Comparison of ENCODE assay signal across 9 cellular contexts in the genomic region with DNA sequence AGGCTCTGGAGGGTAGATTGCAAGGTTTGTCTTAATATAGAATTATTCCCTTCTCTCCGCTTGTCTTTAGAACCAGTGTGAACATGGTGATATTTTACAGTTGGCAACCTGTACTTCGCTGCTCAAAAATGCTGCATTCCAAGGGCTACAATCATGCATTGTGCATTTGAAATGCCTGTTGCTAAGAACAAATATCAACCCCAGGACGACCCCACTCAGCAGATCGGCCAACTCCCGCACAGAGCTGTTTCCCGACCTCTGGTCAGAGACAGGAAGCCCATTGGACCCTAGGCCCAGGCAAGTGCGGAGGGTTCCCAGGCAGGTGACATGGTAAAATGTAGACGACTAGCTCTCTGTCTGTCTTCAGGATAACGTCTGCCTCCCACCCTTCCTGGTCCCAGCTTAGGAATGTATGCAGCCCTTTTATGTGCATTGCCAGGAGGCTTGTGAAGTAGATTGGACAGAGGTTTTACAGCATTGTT.
DNase-seq lines count a peak whose midpoint lies in the region; ATAC-seq and TF ChIP-seq lines count a peak whose summit lies in the region.
"Had no signal": no experiment of that assay in that cellular context is flagged by ENCODE, and none has a peak within 500 bp of the region (broad histone marks: within the 10 kb centered on the region; RNA-seq: fewer than 3 reads in every experiment).

No MANE protein-coding gene starts in this region.

- no peak overlapping the region for H3K27ac Mint-ChIP-seq in GM23338

- H3K4me3 Mint-ChIP-seq in GM23338 = no peak overlapping the region

- H3K4me3 ChIP-seq in GM23338 = no peak overlapping the region
- peak overlapping the region in 1 of 2 donors; percentile 42 for H3K4me3 ChIP-seq in ascending aorta
- no peak overlapping the region for H3K4me3 ChIP-seq in kidney epithelial cell (ENCODE audit: low read depth, low read length)
- H3K4me3 ChIP-seq in skin epidermis = no peak overlapping the region

- H3K27me3 ChIP-seq in GM23338 (ENCODE audit: insufficient read depth) = no peaks in the 10 kb centered on the region
- no peaks in the 10 kb centered on the region for H3K27me3 ChIP-seq in ascending aorta
- no peaks in the 10 kb centered on the region for H3K27me3 ChIP-seq in kidney epithelial cell (ENCODE audit: control insufficient read depth, insufficient read depth, low read length)

- H4K20me1 ChIP-seq in GM23338 (replicated peaks; ENCODE audit: insufficient read depth) = no peaks in the 10 kb centered on the region

- H3K9me3 Mint-ChIP-seq in GM23338 = no peaks in the 10 kb centered on the region

- TF ChIP-seq CTCF in GM23338 (conservative IDR thresholded peaks at IDR 0.05; ENCODE audit: low read depth in 2 of 2) = no peak
- TF ChIP-seq CTCF in ascending aorta (IDR thresholded peaks at IDR 0.05) = no peak
- no peak for TF ChIP-seq CTCF in kidney epithelial cell (IDR thresholded peaks at IDR 0.05; ENCODE audit: insufficient read depth, low read length, poor library complexity, severe bottlenecking)

- no peak overlapping the region for H3K4me2 ChIP-seq in GM23338

- no peak overlapping the region; the same call in 1 of the 2 replicates for H2AFZ ChIP-seq in GM23338

- DNase-seq in GM23338 (ENCODE audit: low spot score) (peak; percentile 18), ascending aorta (ENCODE audit: low spot score in 2 of 2) (no peak), kidney epithelial cell (ENCODE audit: low read depth) (peak; percentile 37), NCI-H748 (lab: John Stamatoyannopoulos, UW; ENCODE audit: unreplicated experiment) (no peak), SHP77 (lab: John Stamatoyannopoulos, UW) (no peak)
- DNase-seq: NCI-H2171 treated with DMSO at 0.1 percent for 48 hours had no signal

- ATAC-seq in GM23338 (peak; percentile 83), GM18870 (IDR thresholded peaks at IDR 0.05; ENCODE audit: unreplicated experiment) (no peak), HG02678 (IDR thresholded peaks at IDR 0.05; ENCODE audit: unreplicated experiment) (no peak)

- no peak overlapping the region for H3K27ac ChIP-seq in GM23338 (ENCODE audit: low read depth)
- peak overlapping the region; percentile 55 to 68 for H3K27ac ChIP-seq in ascending aorta
- H3K27ac ChIP-seq in skin epidermis = peak overlapping the region in 11 of 21 experiments; percentile 5 to 76 (median 40)

- no peaks in the 10 kb centered on the region for H3K9me2 ChIP-seq in GM23338 (ENCODE audit: insufficient read depth)

- peaks cover 5% of the 10 kb centered on the region for H3K27me3 Mint-ChIP-seq in GM23338 (ENCODE audit: insufficient read depth, low read depth, poor library complexity)

- H3K79me2 ChIP-seq in GM23338 (replicated peaks; ENCODE audit: insufficient read depth) = no peaks in the 10 kb centered on the region

- no peaks in the 10 kb centered on the region for H3K9me3 ChIP-seq in ascending aorta

- no peaks in the 10 kb centered on the region for H3K36me3 Mint-ChIP-seq in GM23338 (ENCODE audit: low read depth)

- intact Hi-C loops in ascending aorta (cut with DNase I) = loop anchor here (2.0 to 5.0 kb wide), 3 partner anchors 39 to 262 kb away; no protein-coding TSS in a partner anchor

- no peaks in the 10 kb centered on the region for H3F3A ChIP-seq in GM23338 (replicated peaks; ENCODE audit: low read depth)

- H3K36me3 ChIP-seq in GM23338 (ENCODE audit: insufficient read depth) (no peaks in the 10 kb centered on the region), ascending aorta (no peaks in the 10 kb centered on the region), kidney epithelial cell (ENCODE audit: control insufficient read depth, insufficient read depth, low read length) (no peaks in the 10 kb centered on the region)

- H3K4me1 ChIP-seq in GM23338 (ENCODE audit: insufficient read depth) (peaks cover 10% of the 10 kb centered on the region; the same call in 1 of the 2 replicates), ascending aorta (peaks cover 4 to 16% of the 10 kb centered on the region in 2 donors)

- H3K4me1 Mint-ChIP-seq in GM23338 = peaks cover 17% of the 10 kb centered on the region

TF ChIP-seq in GM23338, 12 proteins besides CTCF, POLR2A, EP300 and RAD21:
- TF ChIP-seq ZNF331 (CRISPR knock-in tag; IDR thresholded peaks at IDR 0.05; ENCODE audit: low read depth) = no peak
- no peak for TF ChIP-seq JUNB (IDR thresholded peaks at IDR 0.05; ENCODE audit: unreplicated experiment)
- no peak for TF ChIP-seq ZNF114 (CRISPR knock-in tag; IDR thresholded peaks at IDR 0.05)
- TF ChIP-seq POLR2AphosphoS5 (IDR thresholded peaks at IDR 0.05; ENCODE audit: low read depth) = no peak
- TF ChIP-seq, protein P1, sequence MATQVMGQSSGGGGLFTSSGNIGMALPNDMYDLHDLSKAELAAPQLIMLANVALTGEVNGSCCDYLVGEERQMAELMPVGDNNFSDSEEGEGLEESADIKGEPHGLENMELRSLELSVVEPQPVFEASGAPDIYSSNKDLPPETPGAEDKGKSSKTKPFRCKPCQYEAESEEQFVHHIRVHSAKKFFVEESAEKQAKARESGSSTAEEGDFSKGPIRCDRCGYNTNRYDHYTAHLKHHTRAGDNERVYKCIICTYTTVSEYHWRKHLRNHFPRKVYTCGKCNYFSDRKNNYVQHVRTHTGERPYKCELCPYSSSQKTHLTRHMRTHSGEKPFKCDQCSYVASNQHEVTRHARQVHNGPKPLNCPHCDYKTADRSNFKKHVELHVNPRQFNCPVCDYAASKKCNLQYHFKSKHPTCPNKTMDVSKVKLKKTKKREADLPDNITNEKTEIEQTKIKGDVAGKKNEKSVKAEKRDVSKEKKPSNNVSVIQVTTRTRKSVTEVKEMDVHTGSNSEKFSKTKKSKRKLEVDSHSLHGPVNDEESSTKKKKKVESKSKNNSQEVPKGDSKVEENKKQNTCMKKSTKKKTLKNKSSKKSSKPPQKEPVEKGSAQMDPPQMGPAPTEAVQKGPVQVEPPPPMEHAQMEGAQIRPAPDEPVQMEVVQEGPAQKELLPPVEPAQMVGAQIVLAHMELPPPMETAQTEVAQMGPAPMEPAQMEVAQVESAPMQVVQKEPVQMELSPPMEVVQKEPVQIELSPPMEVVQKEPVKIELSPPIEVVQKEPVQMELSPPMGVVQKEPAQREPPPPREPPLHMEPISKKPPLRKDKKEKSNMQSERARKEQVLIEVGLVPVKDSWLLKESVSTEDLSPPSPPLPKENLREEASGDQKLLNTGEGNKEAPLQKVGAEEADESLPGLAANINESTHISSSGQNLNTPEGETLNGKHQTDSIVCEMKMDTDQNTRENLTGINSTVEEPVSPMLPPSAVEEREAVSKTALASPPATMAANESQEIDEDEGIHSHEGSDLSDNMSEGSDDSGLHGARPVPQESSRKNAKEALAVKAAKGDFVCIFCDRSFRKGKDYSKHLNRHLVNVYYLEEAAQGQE (IDR thresholded peaks at IDR 0.05; ENCODE audit: unreplicated experiment) = no peak

Comparison
In these comparisons a context has a peak if more than half of its experiments do, and no peak if none do; other contexts are left out.
1. DNase-seq: peak in GM23338 (single experiment) and kidney epithelial cell (single experiment); none in ascending aorta (0 of 2), NCI-H748 (single experiment) and SHP77 (0 of 2).